ENCODE assay signal across 8 cellular contexts in the genomic region with DNA sequence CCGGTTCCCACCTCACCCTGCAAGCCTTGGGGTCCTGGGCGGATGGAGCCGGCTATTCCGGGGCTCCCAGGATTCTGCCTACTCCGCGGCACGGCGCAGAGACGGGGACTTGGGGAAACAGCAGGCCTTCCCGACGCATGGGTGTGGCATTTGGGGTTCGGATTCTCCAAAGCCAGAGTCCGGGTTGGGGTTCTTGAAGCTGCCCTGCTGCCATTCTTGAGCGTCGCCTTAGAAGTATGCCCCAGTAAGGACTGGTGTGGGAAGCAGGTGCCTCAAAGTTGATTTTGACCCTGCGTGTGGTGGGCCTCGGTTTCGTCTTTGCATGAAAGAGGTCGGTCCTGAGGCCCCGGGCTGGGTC. TPM values are rescaled to one million over a fixed set of nuclear protein-coding genes. Genes with fewer than 3 reads are reported as not detected.
DNase-seq lines count a peak whose midpoint lies in the region; ATAC-seq, FAIRE-seq and TF ChIP-seq lines count a peak whose summit lies in the region.

No MANE protein-coding gene starts in this region.

- 1 to 2% methylated on average over 19 to 20 of the region's 20 CpGs for WGBS in heart right ventricle, 2 donors
- 0% methylated on average over 20 of the region's 20 CpGs for WGBS in GM12878 (ENCODE audit: insufficient coverage, insufficient replicate concordance, low lambda C conversion rate, missing lambda C conversion rate)

- RAD21 ChIA-PET in GM12878 (lab: Charles Lee; ENCODE audit: unreplicated experiment): interaction anchor here (1.2 to 1.4 kb wide), 2 partner anchors 25 to 26 kb away, joined by 5 to 8 read pairs; partner anchors contain the start of gene IBA57

- DNase-seq in heart right ventricle (no peak), Right ventricle myocardium superior (no peak), GM12878 (ENCODE audit: low read depth, low spot score) (no peak), lower lobe of right lung (no peak), upper lobe of right lung (no peak), GF-D8 (lab: John Stamatoyannopoulos, UW) (no peak)

- no peaks in the 10 kb centered on the region for H3K9me3 ChIP-seq in heart right ventricle
- no peaks in the 10 kb centered on the region for H3K9me3 ChIP-seq in GM12878 (replicated peaks; ENCODE audit: control insufficient read depth, insufficient read depth, low read length)
- no peaks in the 10 kb centered on the region for H3K9me3 ChIP-seq in lower lobe of right lung
- H3K9me3 ChIP-seq in upper lobe of right lung: no peaks in the 10 kb centered on the region

- no peak for FAIRE-seq in GM12878 (lab: Jason Lieb, UNC)

- H2AFZ ChIP-seq in GM12878 (ENCODE audit: control insufficient read depth, low read depth, low read length): peak overlapping the region; percentile 59; the same call in 1 of the 2 replicates

- no peak for TF ChIP-seq CTCF in heart right ventricle (IDR thresholded peaks at IDR 0.05)
- TF ChIP-seq CTCF in GM12878 (IDR thresholded peaks at IDR 0.05 in 2 of 3, conservative IDR thresholded peaks at IDR 0.05 in 1 of 3; ENCODE audit: control insufficient read depth in 2 of 3, extremely low read depth in 1 of 3, insufficient read depth in 1 of 3, low read depth in 3 of 3, low read length in 3 of 3): no peak
- TF ChIP-seq CTCF in lower lobe of right lung (IDR thresholded peaks at IDR 0.05): no peak
- TF ChIP-seq CTCF in upper lobe of right lung (IDR thresholded peaks at IDR 0.05): no peak

- POLR2A ChIA-PET in GM12878 (lab: Charles Lee): interaction anchor here (0.6 to 5.6 kb wide), 5 partner anchors 21 to 58 kb away, joined by 3 to 43 read pairs (median 3); partner anchors contain the start of genes ARF1 and IBA57

- no peaks in the 10 kb centered on the region for H3K27me3 ChIP-seq in heart right ventricle
- H3K27me3 ChIP-seq in GM12878 (replicated peaks in 1 of 2; ENCODE audit: control insufficient read depth in 2 of 2, insufficient read depth in 2 of 2, low read length in 1 of 2): no peaks in the 10 kb centered on the region
- no peaks in the 10 kb centered on the region for H3K27me3 ChIP-seq in lower lobe of right lung (ENCODE audit: low read depth)
- H3K27me3 ChIP-seq in upper lobe of right lung: no peaks in the 10 kb centered on the region

- SMC1A ChIA-PET in GM12878 (lab: Charles Lee; ENCODE audit: uncharacterized antibody, unreplicated experiment): interaction anchor here (1.1 kb wide), 1 partner anchor 24 kb away, joined by 3 read pairs; no protein-coding TSS in a partner anchor

- in situ Hi-C loops in GM12878 (cut with MboI): no loop called here

- peaks cover 6% of the 10 kb centered on the region; the same call in 1 of the 2 replicates for H4K20me1 ChIP-seq in GM12878 (ENCODE audit: control insufficient read depth, insufficient read depth)

- no peak for TF ChIP-seq EP300 in GM12878 (IDR thresholded peaks at IDR 0.05; ENCODE audit: borderline replicate concordance in 1 of 2, control insufficient read depth in 1 of 2, low read depth in 2 of 2, low read length in 2 of 2)

- BruUV-seq in GM12878 (replicated peaks; lab: Mats Ljungman, UMichigan): no TSS peak

- H3K4me1 ChIP-seq in heart right ventricle (peaks cover 25 to 51% (median 45%) of the 10 kb centered on the region in 9 donors), GM12878 (ENCODE audit: control insufficient read depth, insufficient read depth, low read length) (peaks cover 17% of the 10 kb centered on the region), lower lobe of right lung (peaks cover 48% of the 10 kb centered on the region), upper lobe of right lung (peaks cover 35% of the 10 kb centered on the region)

- H3K27ac ChIP-seq in heart right ventricle: peak overlapping the region; percentile 97 to 100 (median 99)
- peak overlapping the region; percentile 96 for H3K27ac ChIP-seq in GM12878 (ENCODE audit: control insufficient read depth, insufficient read depth)
- peak overlapping the region; percentile 99 for H3K27ac ChIP-seq in lower lobe of right lung
- H3K27ac ChIP-seq in upper lobe of right lung: peak overlapping the region; percentile 96

- no peak for TF ChIP-seq RAD21 in GM12878 (IDR thresholded peaks at IDR 0.05; ENCODE audit: insufficient read depth, low read depth, low read length)

- intact Hi-C loops in heart right ventricle (cut with DNase I): loop anchor here in 6 of 10 donors (1.0 to 5.0 kb wide), 4 partner anchors 22 to 267 kb away; partner anchors contain the start of genes IBA57 (in 5 of the 6) and TRIM11 (in 1 of the 6)
- intact Hi-C loops in Right ventricle myocardium superior (cut with DNase I): loop anchor here (2.0 kb wide), 1 partner anchor 24 kb away; the partner anchor contains the start of gene IBA57
- intact Hi-C loops in GM12878 (cut with micrococcal nuclease; ENCODE audit: unreplicated experiment): loop anchor here (1.0 to 2.0 kb wide), 3 partner anchors 25 to 58 kb away; partner anchors contain the start of genes ARF1, IBA57 and MRPL55
- intact Hi-C loops in lower lobe of right lung (cut with DNase I): no loop called here
- intact Hi-C loops in upper lobe of right lung (cut with DNase I): no loop called here

- CTCF ChIA-PET in GM12878 (lab: Yijun Ruan, JAX): interaction anchor here (1.0 to 6.1 kb wide), 2 partner anchors 26 to 141 kb away, joined by 3 to 54 read pairs; partner anchors contain the start of gene IBA57

- H3K9ac ChIP-seq in GM12878 (ENCODE audit: control insufficient read depth, insufficient read depth, low read length): peak overlapping the region; percentile 95

- H3K4me3 ChIP-seq in heart right ventricle: peak overlapping the region; percentile 83 to 100 (median 95)
- H3K4me3 ChIP-seq in GM12878: peak overlapping the region; percentile 85
- H3K4me3 ChIP-seq in lower lobe of right lung: peak overlapping the region; percentile 77
- peak overlapping the region; percentile 97 for H3K4me3 ChIP-seq in upper lobe of right lung

- peaks cover 52% of the 10 kb centered on the region for H3K79me2 ChIP-seq in GM12878 (ENCODE audit: control insufficient read depth, insufficient read depth, low read length)

- no peak for TF ChIP-seq POLR2A in GM12878 (IDR thresholded peaks at IDR 0.05; ENCODE audit: low read depth, low read length)

- peak overlapping the region; percentile 86 for H3K4me2 ChIP-seq in GM12878 (ENCODE audit: control insufficient read depth, insufficient read depth)

- ATAC-seq in heart right ventricle: no peak
- ATAC-seq in Right ventricle myocardium superior (ENCODE audit: poor library complexity): no peak
- no peak; the same call in 2 of the 3 replicates for ATAC-seq in GM12878
- no peak for ATAC-seq in lower lobe of right lung
- no peak for ATAC-seq in upper lobe of right lung
- ATAC-seq in GM19455 (IDR thresholded peaks at IDR 0.05; ENCODE audit: unreplicated experiment): no peak
- ATAC-seq in HG03571 (IDR thresholded peaks at IDR 0.05; ENCODE audit: unreplicated experiment): no peak

- H3K36me3 ChIP-seq in heart right ventricle: peaks cover 0 to 21% (median 0%) of the 10 kb centered on the region in 9 donors
- H3K36me3 ChIP-seq in GM12878 (ENCODE audit: control insufficient read depth in 2 of 2, insufficient read depth in 2 of 2, low read length in 1 of 2): peaks cover 4 to 8% of the 10 kb centered on the region in 2 experiments; a peak in 3 of 4 replicates
- H3K36me3 ChIP-seq in lower lobe of right lung: peaks cover 17% of the 10 kb centered on the region
- peaks cover 2% of the 10 kb centered on the region for H3K36me3 ChIP-seq in upper lobe of right lung

RNA-seq across cellular contexts. Expression of gene GUK1, which starts 0.6 kb away (rescaled TPM):
- total RNA-seq in heart right ventricle (100 to 1,000 TPM; 121 to 207 (median 159) TPM), Right ventricle myocardium superior (143 TPM), GM12878 (2014; rRNA removed) (214 and 235 TPM in 2 replicates), GM12878 (2014; rRNA removed; fragmentation: Illumina TruSeq; extraction: Trizol) (82.0 and 98.3 TPM in 2 replicates), GM12878 (2021) (183 and 195 TPM in 2 replicates), lower lobe of right lung (192 TPM), upper lobe of right lung (203 TPM)
- polyA plus RNA-seq in heart right ventricle (100 to 1,000 TPM; 275 to 474 TPM), GM12878 (2011; rRNA removed) (107 and 224 TPM in 2 replicates), GM12878 (2014; fragmentation: Illumina TruSeq; extraction: Trizol) (4.2 and 28.9 TPM in 2 replicates), GM12878 (2014; fragmentation: Nextera tagmentation; extraction: Ambion mirVana) (10 to 100 TPM in 1 of 2 experiments, 1 to 10 TPM in 1; 6.3 to 39.2 TPM), GM12878 (2014; rRNA removed) (227 and 264 TPM in 2 replicates), GM12878 (2016; fragmentation: Nextera tagmentation; extraction: Ambion mirVana) (100 to 1,000 TPM; 349 to 357 TPM)
- 142 and 146 TPM in 2 replicates for total RNA-seq in GM12878 (2013; cell fraction: nucleolus; rRNA removed)
- 101 TPM for polyA plus RNA-seq in GM12878 (2011; ENCODE audit: low read depth)
- polyA plus RNA-seq in GM12878 (2011; cell fraction: cytosol; rRNA removed): 381 and 606 TPM in 2 replicates
- 634 and 756 TPM in 2 replicates for polyA plus RNA-seq in GM12878 (2011; cell fraction: nucleus; rRNA removed)
- polyA plus RNA-seq in GM12878 (2012): 190 and 243 TPM in 2 replicates
- polyA minus RNA-seq in GM12878 (2011; rRNA and poly(A)+ RNA removed): 103 and 217 TPM in 2 replicates
- polyA minus RNA-seq in GM12878 (2011; cell fraction: cytosol; rRNA and poly(A)+ RNA removed): 59.5 and 69.8 TPM in 2 replicates
- 116 and 141 TPM in 2 replicates for polyA minus RNA-seq in GM12878 (2011; cell fraction: nucleus; rRNA and poly(A)+ RNA removed)

RNA-seq across cellular contexts. Expression of gene GJC2, which starts 9.0 kb away (rescaled TPM):
- total RNA-seq in heart right ventricle: 1 to 10 TPM in 7 of 10 donors, under 1 TPM in 3; 0.61 to 1.5 (median 1.2) TPM
- 1 to 10 TPM; 1.0 to 1.4 TPM for polyA plus RNA-seq in heart right ventricle
- total RNA-seq in Right ventricle myocardium superior: 1.6 TPM
- total RNA-seq in GM12878 (2013; cell fraction: nucleolus; rRNA removed): 0.27 and 0.65 TPM in 2 replicates
- total RNA-seq in GM12878 (2014; rRNA removed): 0.06 and 0.11 TPM in 2 replicates
- 0.09 TPM in 2 replicates for total RNA-seq in GM12878 (2014; rRNA removed; fragmentation: Illumina TruSeq; extraction: Trizol)
- total RNA-seq in GM12878 (2021): 0.44 TPM in 1 of 2 replicates, not detected in the other
- polyA plus RNA-seq in GM12878 (2011; ENCODE audit: low read depth): not detected
- polyA plus RNA-seq in GM12878 (2011; rRNA removed): 0.03 and 0.04 TPM in 2 replicates
- polyA plus RNA-seq in GM12878 (2011; cell fraction: cytosol; rRNA removed): 0.06 and 0.07 TPM in 2 replicates
- 0.24 and 0.51 TPM in 2 replicates for polyA plus RNA-seq in GM12878 (2011; cell fraction: nucleus; rRNA removed)
- polyA plus RNA-seq in GM12878 (2012): 0.15 and 0.22 TPM in 2 replicates
- polyA plus RNA-seq in GM12878 (2014; fragmentation: Illumina TruSeq; extraction: Trizol): 0.04 TPM in 1 of 2 replicates, not detected in the other
- polyA plus RNA-seq in GM12878 (2014; fragmentation: Nextera tagmentation; extraction: Ambion mirVana): not detected
- polyA plus RNA-seq in GM12878 (2014; rRNA removed): 0.26 and 0.32 TPM in 2 replicates
- not detected for polyA plus RNA-seq in GM12878 (2016; fragmentation: Nextera tagmentation; extraction: Ambion mirVana)
- polyA minus RNA-seq in GM12878 (2011; rRNA and poly(A)+ RNA removed): 0.21 TPM in 1 of 2 replicates, not detected in the other
- polyA minus RNA-seq in GM12878 (2011; cell fraction: cytosol; rRNA and poly(A)+ RNA removed): not detected in 2 replicates
- polyA minus RNA-seq in GM12878 (2011; cell fraction: nucleus; rRNA and poly(A)+ RNA removed): 0.24 and 0.96 TPM in 2 replicates
- total RNA-seq in lower lobe of right lung: 6.0 TPM
- 6.9 TPM for total RNA-seq in upper lobe of right lung

RNA-seq across cellular contexts. Expression of gene IBA57, which starts 24.9 kb away (rescaled TPM):
- total RNA-seq in heart right ventricle (10 to 100 TPM in 9 of 10 donors, 1 to 10 TPM in 1; 9.3 to 20.3 (median 17.2) TPM), Right ventricle myocardium superior (14.8 TPM), GM12878 (2014; rRNA removed) (6.0 and 6.9 TPM in 2 replicates), GM12878 (2014; rRNA removed; fragmentation: Illumina TruSeq; extraction: Trizol) (1.3 and 1.5 TPM in 2 replicates), GM12878 (2021) (6.9 and 8.5 TPM in 2 replicates), lower lobe of right lung (10.7 TPM), upper lobe of right lung (13.0 TPM)
- polyA plus RNA-seq in heart right ventricle (1 to 10 TPM; 2.8 to 6.7 TPM), GM12878 (2011; rRNA removed) (1.4 and 2.9 TPM in 2 replicates), GM12878 (2014; fragmentation: Illumina TruSeq; extraction: Trizol) (1.2 and 1.3 TPM in 2 replicates), GM12878 (2014; fragmentation: Nextera tagmentation; extraction: Ambion mirVana) (under 1 TPM; 0.51 to 0.60 TPM), GM12878 (2014; rRNA removed) (4.6 and 6.7 TPM in 2 replicates), GM12878 (2016; fragmentation: Nextera tagmentation; extraction: Ambion mirVana) (1 to 10 TPM; 6.0 to 8.6 TPM)
- total RNA-seq in GM12878 (2013; cell fraction: nucleolus; rRNA removed): 3.6 and 5.1 TPM in 2 replicates
- polyA plus RNA-seq in GM12878 (2011; ENCODE audit: low read depth): 2.1 TPM
- polyA plus RNA-seq in GM12878 (2011; cell fraction: cytosol; rRNA removed): 3.5 and 8.3 TPM in 2 replicates
- 5.4 and 7.1 TPM in 2 replicates for polyA plus RNA-seq in GM12878 (2011; cell fraction: nucleus; rRNA removed)
- polyA plus RNA-seq in GM12878 (2012): 2.0 and 3.3 TPM in 2 replicates
- 2.0 and 5.2 TPM in 2 replicates for polyA minus RNA-seq in GM12878 (2011; rRNA and poly(A)+ RNA removed)
- polyA minus RNA-seq in GM12878 (2011; cell fraction: cytosol; rRNA and poly(A)+ RNA removed): 0.83 and 2.3 TPM in 2 replicates
- 1.8 and 3.3 TPM in 2 replicates for polyA minus RNA-seq in GM12878 (2011; cell fraction: nucleus; rRNA and poly(A)+ RNA removed)

RNA-seq across cellular contexts. Expression of gene MRPL55, which starts 31.6 kb away (rescaled TPM):
- total RNA-seq in heart right ventricle (10 to 100 TPM; 38.0 to 65.2 (median 46.3) TPM), Right ventricle myocardium superior (65.6 TPM), GM12878 (2014; rRNA removed) (81.9 and 93.4 TPM in 2 replicates), GM12878 (2014; rRNA removed; fragmentation: Illumina TruSeq; extraction: Trizol) (25.5 and 35.1 TPM in 2 replicates), GM12878 (2021) (47.6 and 54.9 TPM in 2 replicates), lower lobe of right lung (43.6 TPM), upper lobe of right lung (39.9 TPM)
- polyA plus RNA-seq in heart right ventricle (100 to 1,000 TPM; 113 to 174 TPM), GM12878 (2011; rRNA removed) (17.0 and 39.3 TPM in 2 replicates), GM12878 (2014; fragmentation: Illumina TruSeq; extraction: Trizol) (8.8 and 42.1 TPM in 2 replicates), GM12878 (2014; fragmentation: Nextera tagmentation; extraction: Ambion mirVana) (10 to 100 TPM; 15.1 to 56.7 TPM), GM12878 (2014; rRNA removed) (91.0 and 96.3 TPM in 2 replicates), GM12878 (2016; fragmentation: Nextera tagmentation; extraction: Ambion mirVana) (100 to 1,000 TPM; 129 to 143 TPM)
- 43.8 and 45.7 TPM in 2 replicates for total RNA-seq in GM12878 (2013; cell fraction: nucleolus; rRNA removed)
- 30.7 TPM for polyA plus RNA-seq in GM12878 (2011; ENCODE audit: low read depth)
- polyA plus RNA-seq in GM12878 (2011; cell fraction: cytosol; rRNA removed): 66.7 and 115 TPM in 2 replicates
- 172 and 194 TPM in 2 replicates for polyA plus RNA-seq in GM12878 (2011; cell fraction: nucleus; rRNA removed)
- polyA plus RNA-seq in GM12878 (2012): 45.5 and 64.1 TPM in 2 replicates
- polyA minus RNA-seq in GM12878 (2011; rRNA and poly(A)+ RNA removed): 24.7 and 44.2 TPM in 2 replicates
- 16.6 and 20.5 TPM in 2 replicates for polyA minus RNA-seq in GM12878 (2011; cell fraction: cytosol; rRNA and poly(A)+ RNA removed)
- polyA minus RNA-seq in GM12878 (2011; cell fraction: nucleus; rRNA and poly(A)+ RNA removed): 31.3 and 40.2 TPM in 2 replicates

RNA-seq across cellular contexts. Expression of gene C1orf35, which starts 37.6 kb away (rescaled TPM):
- total RNA-seq in heart right ventricle (10 to 100 TPM in 1 of 10 donors, 1 to 10 TPM in 9; 5.6 to 10.6 (median 6.3) TPM), Right ventricle myocardium superior (7.3 TPM), GM12878 (2014; rRNA removed) (14.0 and 14.6 TPM in 2 replicates), GM12878 (2014; rRNA removed; fragmentation: Illumina TruSeq; extraction: Trizol) (5.9 and 6.7 TPM in 2 replicates), GM12878 (2021) (20.8 and 21.5 TPM in 2 replicates), lower lobe of right lung (12.4 TPM), upper lobe of right lung (12.5 TPM)
- polyA plus RNA-seq in heart right ventricle (10 to 100 TPM; 11.3 to 15.7 TPM), GM12878 (2011; rRNA removed) (3.1 and 6.6 TPM in 2 replicates), GM12878 (2014; fragmentation: Illumina TruSeq; extraction: Trizol) (1.6 and 5.5 TPM in 2 replicates), GM12878 (2014; fragmentation: Nextera tagmentation; extraction: Ambion mirVana) (1 to 10 TPM; 2.5 to 4.8 TPM), GM12878 (2014; rRNA removed) (18.8 and 19.5 TPM in 2 replicates), GM12878 (2016; fragmentation: Nextera tagmentation; extraction: Ambion mirVana) (10 to 100 TPM; 26.7 to 27.0 TPM)
- total RNA-seq in GM12878 (2013; cell fraction: nucleolus; rRNA removed): 5.5 and 6.0 TPM in 2 replicates
- 5.1 TPM for polyA plus RNA-seq in GM12878 (2011; ENCODE audit: low read depth)
- polyA plus RNA-seq in GM12878 (2011; cell fraction: cytosol; rRNA removed): 10.1 and 14.3 TPM in 2 replicates
- 23.8 and 28.1 TPM in 2 replicates for polyA plus RNA-seq in GM12878 (2011; cell fraction: nucleus; rRNA removed)
- polyA plus RNA-seq in GM12878 (2012): 13.2 and 16.0 TPM in 2 replicates
- polyA minus RNA-seq in GM12878 (2011; rRNA and poly(A)+ RNA removed): 1.2 and 2.7 TPM in 2 replicates
- polyA minus RNA-seq in GM12878 (2011; cell fraction: cytosol; rRNA and poly(A)+ RNA removed): 1.8 and 2.7 TPM in 2 replicates
- 3.5 and 4.8 TPM in 2 replicates for polyA minus RNA-seq in GM12878 (2011; cell fraction: nucleus; rRNA and poly(A)+ RNA removed)

Comparison
In these comparisons a context has a peak if more than half of its experiments do, and no peak if none do; other contexts are left out.
1. intact Hi-C loops: an anchor here in heart right ventricle (1.0 to 5.0 kb wide), Right ventricle myocardium superior (2.0 kb wide) and GM12878 (1.0 to 2.0 kb wide); none called in lower lobe of right lung and upper lobe of right lung.